In genomic region chr16:20918486-20919239, GRCh38 we compare ENCODE assay signal across 1 cellular context.
TF ChIP-seq lines count a peak whose summit lies in the region.

No MANE protein-coding gene starts in this region.

TF ChIP-seq in K562, 482 proteins besides CTCF, POLR2A, EP300 and RAD21 (continued from another document and continues in another):
- TF ChIP-seq, protein P1, sequence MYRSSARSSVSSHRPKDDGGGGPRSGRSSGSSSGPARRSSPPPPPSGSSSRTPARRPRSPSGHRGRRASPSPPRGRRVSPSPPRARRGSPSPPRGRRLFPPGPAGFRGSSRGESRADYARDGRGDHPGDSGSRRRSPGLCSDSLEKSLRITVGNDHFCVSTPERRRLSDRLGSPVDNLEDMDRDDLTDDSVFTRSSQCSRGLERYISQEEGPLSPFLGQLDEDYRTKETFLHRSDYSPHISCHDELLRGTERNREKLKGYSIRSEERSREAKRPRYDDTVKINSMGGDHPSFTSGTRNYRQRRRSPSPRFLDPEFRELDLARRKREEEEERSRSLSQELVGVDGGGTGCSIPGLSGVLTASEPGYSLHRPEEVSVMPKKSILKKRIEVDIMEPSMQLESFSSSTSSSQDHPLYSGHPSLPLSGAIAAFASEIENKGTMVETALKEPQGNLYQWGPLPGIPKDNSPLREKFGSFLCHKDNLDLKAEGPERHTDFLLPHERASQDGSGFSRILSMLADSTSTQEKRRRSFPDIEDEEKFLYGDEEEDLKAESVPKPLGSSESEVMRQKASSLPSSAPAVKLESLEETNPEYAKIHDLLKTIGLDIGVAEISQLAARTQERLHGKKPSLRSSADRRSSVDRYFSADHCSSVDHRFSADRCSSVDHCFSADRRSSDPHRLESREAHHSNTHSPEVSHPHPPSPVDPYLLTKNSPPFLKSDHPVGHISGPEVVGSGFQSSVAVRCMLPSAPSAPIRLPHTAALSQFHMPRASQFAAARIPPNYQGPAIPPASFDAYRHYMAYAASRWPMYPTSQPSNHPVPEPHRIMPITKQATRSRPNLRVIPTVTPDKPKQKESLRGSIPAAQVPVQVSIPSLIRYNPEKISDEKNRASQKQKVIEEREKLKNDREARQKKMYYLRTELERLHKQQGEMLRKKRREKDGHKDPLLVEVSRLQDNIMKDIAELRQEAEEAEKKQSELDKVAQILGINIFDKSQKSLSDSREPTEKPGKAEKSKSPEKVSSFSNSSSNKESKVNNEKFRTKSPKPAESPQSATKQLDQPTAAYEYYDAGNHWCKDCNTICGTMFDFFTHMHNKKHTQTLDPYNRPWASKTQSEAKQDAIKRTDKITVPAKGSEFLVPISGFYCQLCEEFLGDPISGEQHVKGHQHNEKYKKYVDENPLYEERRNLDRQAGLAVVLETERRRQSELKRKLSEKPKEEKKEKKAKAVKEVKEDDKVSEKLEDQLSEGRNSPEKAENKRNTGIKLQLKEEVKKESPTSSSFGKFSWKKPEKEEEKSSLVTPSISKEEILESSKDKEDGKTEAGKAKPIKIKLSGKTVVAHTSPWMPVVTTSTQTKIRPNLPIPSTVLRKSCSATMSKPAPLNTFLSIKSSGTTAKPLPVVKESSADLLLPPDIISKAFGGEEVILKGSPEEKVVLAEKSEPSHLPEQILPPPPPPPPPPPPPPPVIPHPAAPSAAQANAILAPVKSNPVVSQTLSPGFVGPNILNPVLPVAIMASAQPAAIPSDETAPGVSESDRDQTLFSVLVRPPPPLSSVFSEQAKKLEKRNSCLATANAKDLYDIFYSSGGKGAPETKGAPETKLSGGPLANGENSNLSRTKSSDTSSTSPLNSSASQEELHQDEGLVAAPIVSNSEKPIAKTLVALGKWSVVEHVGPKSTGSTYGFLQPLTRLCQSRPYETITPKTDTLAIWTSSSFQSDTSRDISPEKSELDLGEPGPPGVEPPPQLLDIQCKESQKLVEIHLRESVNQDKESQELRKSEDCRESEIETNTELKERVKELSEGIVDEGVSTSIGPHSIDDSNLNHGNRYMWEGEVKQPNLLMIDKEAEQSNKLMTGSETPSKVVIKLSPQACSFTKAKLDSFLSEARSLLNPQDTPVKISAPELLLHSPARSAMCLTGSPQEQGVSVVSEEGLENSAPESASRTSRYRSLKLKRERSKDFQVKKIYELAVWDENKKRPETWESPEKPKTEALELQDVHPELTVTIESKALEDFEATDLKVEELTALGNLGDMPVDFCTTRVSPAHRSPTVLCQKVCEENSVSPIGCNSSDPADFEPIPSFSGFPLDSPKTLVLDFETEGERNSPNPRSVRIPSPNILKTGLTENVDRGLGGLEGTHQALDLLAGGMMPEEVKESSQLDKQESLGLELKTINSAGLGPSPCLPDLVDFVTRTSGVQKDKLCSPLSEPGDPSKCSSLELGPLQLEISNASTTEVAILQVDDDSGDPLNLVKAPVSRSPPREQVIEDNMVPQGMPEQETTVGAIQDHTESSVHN (IDR thresholded peaks at IDR 0.05; ENCODE audit: borderline replicate concordance in 1 of 2, low read depth in 1 of 2) = peak in 1 of 2 experiments; percentile 92; a peak in 2 of 4 replicates
- peak; percentile 42; the same call in 1 of the 2 replicates for TF ChIP-seq ATF6 (CRISPR knock-in tag; IDR thresholded peaks at IDR 0.05)
- no peak for TF ChIP-seq ZBTB40 (IDR thresholded peaks at IDR 0.05)
- TF ChIP-seq ZBTB40 (CRISPR knock-in tag; IDR thresholded peaks at IDR 0.05) = no peak
- TF ChIP-seq HLTF (IDR thresholded peaks at IDR 0.05) = 0 out of 2 replicates have a peak, but pooled peaks have one; percentile 31
- no peak for TF ChIP-seq NR3C1 (CRISPR knock-in tag; IDR thresholded peaks at IDR 0.05)
- TF ChIP-seq HCFC1 (IDR thresholded peaks at IDR 0.05; ENCODE audit: low read depth, low read length) = peak; percentile 35
- no peak for TF ChIP-seq ZNF609 (CRISPR knock-in tag; IDR thresholded peaks at IDR 0.05; ENCODE audit: borderline replicate concordance)
- TF ChIP-seq ZNF696 (CRISPR knock-in tag; conservative IDR thresholded peaks at IDR 0.05) = no peak
- no peak; the same call in 1 of the 2 replicates for TF ChIP-seq PKNOX1 (IDR thresholded peaks at IDR 0.05)
- peak; percentile 98 for TF ChIP-seq CEBPG (CRISPR knock-in tag; IDR thresholded peaks at IDR 0.05)
- TF ChIP-seq CEBPG (tag; conservative IDR thresholded peaks at IDR 0.05 in 1 of 2, IDR thresholded peaks at IDR 0.05 in 1 of 2) = peak; percentile 96 to 99
- no peak for TF ChIP-seq RBM17 (IDR thresholded peaks at IDR 0.05; ENCODE audit: borderline replicate concordance, low read depth, low read length)
- TF ChIP-seq SMARCA4 (IDR thresholded peaks at IDR 0.05) = peak; percentile 64
- TF ChIP-seq TBL1XR1 (IDR thresholded peaks at IDR 0.05; ENCODE audit: low read length in 2 of 2) = peak in 1 of 2 experiments; percentile 80; a peak in 2 of 4 replicates
- no peak for TF ChIP-seq ZNF695 (CRISPR knock-in tag; IDR thresholded peaks at IDR 0.05)
- no peak for TF ChIP-seq IRF1 (CRISPR knock-in tag; IDR thresholded peaks at IDR 0.05; ENCODE audit: borderline replicate concordance)
- TF ChIP-seq ZSCAN32 (CRISPR knock-in tag; IDR thresholded peaks at IDR 0.05) = peak; percentile 90
- no peak for TF ChIP-seq ARID2 (IDR thresholded peaks at IDR 0.05)
